ENCODE assay signal across 11 cellular contexts in genomic region chr14:22505751-22506710, GRCh38.
A peak's percentile ranks its signal among the peaks of the same experiment; 100 is the strongest.
DNase-seq lines count a peak whose midpoint lies in the region; ATAC-seq lines count a peak whose summit lies in the region.
"Had no signal": no experiment of that assay in that cellular context is flagged by ENCODE, and none has a peak within 500 bp of the region (broad histone marks: within the 10 kb centered on the region; RNA-seq: fewer than 3 reads in every experiment).

No MANE protein-coding gene starts in this region.

- no peak overlapping the region for H3K27ac ChIP-seq in GM23248
- H3K27ac ChIP-seq: lower lobe of right lung had no signal

- in situ Hi-C loops in GM23248 (cut with MboI) = no loop called here

- no peaks in the 10 kb centered on the region for H3K9me2 ChIP-seq in GM23248 (ENCODE audit: insufficient read depth)

- peak overlapping the region; percentile 84 for H3K4me3 Mint-ChIP-seq in activated naive CD4-positive, alpha-beta T cell treated with anti-CD3 and anti-CD28 coated beads for 36 hours
- peak overlapping the region; percentile 95 for H3K4me3 Mint-ChIP-seq in activated naive CD8-positive, alpha-beta T cell
- H3K4me3 Mint-ChIP-seq in stimulated activated effector memory CD8-positive, alpha-beta T cell treated with anti-CD3 and anti-CD28 coated beads, Interleukin-12 subunit alpha, Interleukin-12 subunit beta, amount 100 ng/mL, for 72 hours = peak overlapping the region; percentile 78

- H3K27me3 ChIP-seq in GM23248 (replicated peaks; ENCODE audit: insufficient read depth) = no peaks in the 10 kb centered on the region; the same call in 1 of the 2 replicates

- H2AFZ ChIP-seq in GM23248 = no peak overlapping the region

- no peaks in the 10 kb centered on the region for H3K9me3 ChIP-seq in GM23248 (ENCODE audit: low read depth)
- H3K9me3 ChIP-seq: lower lobe of right lung had no signal

- H3K4me3 ChIP-seq in GM23248 = no peak overlapping the region
- H3K4me3 ChIP-seq: lower lobe of right lung had no signal

- H3K79me2 ChIP-seq in GM23248 (ENCODE audit: insufficient read depth) = no peaks in the 10 kb centered on the region

- no peak for DNase-seq in activated naive CD4-positive, alpha-beta T cell treated with anti-CD3 and anti-CD28 coated beads for 36 hours
- no peak for DNase-seq in activated naive CD4-positive, alpha-beta T cell (lab: John Stamatoyannopoulos, UW)
- no peak for DNase-seq in stimulated activated effector memory CD8-positive, alpha-beta T cell treated with anti-CD3 and anti-CD28 coated beads, Interleukin-12 subunit alpha, Interleukin-12 subunit beta, amount 100 ng/mL, for 72 hours (ENCODE audit: low spot score in 2 of 2)
- DNase-seq in Ammon's horn (ENCODE audit: low spot score) (no peak), GM23248 (no peak)
- DNase-seq: lower lobe of right lung, NCI-H1105 treated with DMSO at 0.1 percent for 48 hours, RPMI8226 had no signal

- no peak overlapping the region for H3K4me2 ChIP-seq in GM23248 (ENCODE audit: unreplicated experiment)

- peak overlapping the region; percentile 98 for H3K27ac Mint-ChIP-seq in activated naive CD4-positive, alpha-beta T cell treated with anti-CD3 and anti-CD28 coated beads for 36 hours
- peak overlapping the region; percentile 100 for H3K27ac Mint-ChIP-seq in activated naive CD8-positive, alpha-beta T cell
- H3K27ac Mint-ChIP-seq in stimulated activated effector memory CD8-positive, alpha-beta T cell treated with anti-CD3 and anti-CD28 coated beads, Interleukin-12 subunit alpha, Interleukin-12 subunit beta, amount 100 ng/mL, for 72 hours = peak overlapping the region; percentile 99

- 77 to 80% methylated on average over 13 of the region's 13 CpGs for WGBS in GM23248 (ENCODE audit: low coverage in 1 of 2, low lambda C conversion rate in 2 of 2, missing lambda C conversion rate in 2 of 2), 2 experiments

- no peak overlapping the region for H3K9ac ChIP-seq in GM23248

- peaks cover 96% of the 10 kb centered on the region for H3K36me3 Mint-ChIP-seq in activated naive CD4-positive, alpha-beta T cell treated with anti-CD3 and anti-CD28 coated beads for 36 hours (ENCODE audit: low read depth)
- peaks cover 48% of the 10 kb centered on the region for H3K36me3 Mint-ChIP-seq in activated naive CD8-positive, alpha-beta T cell
- peaks cover 100% of the 10 kb centered on the region for H3K36me3 Mint-ChIP-seq in stimulated activated effector memory CD8-positive, alpha-beta T cell treated with anti-CD3 and anti-CD28 coated beads, Interleukin-12 subunit alpha, Interleukin-12 subunit beta, amount 100 ng/mL, for 72 hours

- H4K20me1 ChIP-seq in GM23248 (ENCODE audit: insufficient read depth) = no peaks in the 10 kb centered on the region

- H3K36me3 ChIP-seq in GM23248 (ENCODE audit: low read depth) = no peaks in the 10 kb centered on the region
- H3K36me3 ChIP-seq: lower lobe of right lung had no signal

- CTCF ChIA-PET in activated naive CD4-positive, alpha-beta T cell treated with anti-CD3 and anti-CD28 coated beads for 36 hours (lab: Charles Lee) = interaction anchor here (1.1 to 3.7 kb wide), 4 partner anchors 22 to 64 kb away, joined by 3 to 20 read pairs (median 4); no protein-coding TSS in a partner anchor

- intact Hi-C loops in activated naive CD4-positive, alpha-beta T cell treated with anti-CD3 and anti-CD28 coated beads for 36 hours (cut with micrococcal nuclease) = loop anchor here (2.0 to 10.0 kb wide), 4 partner anchors 15 to 659 kb away; no protein-coding TSS in a partner anchor

- H3K27me3 Mint-ChIP-seq in activated naive CD4-positive, alpha-beta T cell treated with anti-CD3 and anti-CD28 coated beads for 36 hours (ENCODE audit: low read depth) = no peaks in the 10 kb centered on the region
- H3K27me3 Mint-ChIP-seq in activated naive CD8-positive, alpha-beta T cell = no peaks in the 10 kb centered on the region

- H3F3A ChIP-seq in GM23248 (ENCODE audit: insufficient read depth) = peaks cover 14% of the 10 kb centered on the region

- peaks cover 14% of the 10 kb centered on the region for H3K4me1 ChIP-seq in GM23248 (ENCODE audit: insufficient read depth)

- peak; percentile 35 for ATAC-seq in HG02870 (IDR thresholded peaks at IDR 0.05; ENCODE audit: unreplicated experiment)
- ATAC-seq in stimulated activated effector memory CD8-positive, alpha-beta T cell treated with anti-CD3 and anti-CD28 coated beads, Interleukin-12 subunit alpha, Interleukin-12 subunit beta, amount 100 ng/mL, for 72 hours = peak; percentile 39
- ATAC-seq in HG02970 (IDR thresholded peaks at IDR 0.05; ENCODE audit: low FRiP score, unreplicated experiment) = no peak
- ATAC-seq: lower lobe of right lung had no signal

- peaks cover 22% of the 10 kb centered on the region for H3K4me1 Mint-ChIP-seq in activated naive CD4-positive, alpha-beta T cell treated with anti-CD3 and anti-CD28 coated beads for 36 hours (ENCODE audit: low read depth)
- peaks cover 47% of the 10 kb centered on the region for H3K4me1 Mint-ChIP-seq in activated naive CD8-positive, alpha-beta T cell (ENCODE audit: low read depth)
- peaks cover 20% of the 10 kb centered on the region for H3K4me1 Mint-ChIP-seq in stimulated activated effector memory CD8-positive, alpha-beta T cell treated with anti-CD3 and anti-CD28 coated beads, Interleukin-12 subunit alpha, Interleukin-12 subunit beta, amount 100 ng/mL, for 72 hours

- H3K9me3 Mint-ChIP-seq in activated naive CD4-positive, alpha-beta T cell treated with anti-CD3 and anti-CD28 coated beads for 36 hours = no peaks in the 10 kb centered on the region
- no peaks in the 10 kb centered on the region for H3K9me3 Mint-ChIP-seq in activated naive CD8-positive, alpha-beta T cell (ENCODE audit: low read depth)
- no peaks in the 10 kb centered on the region for H3K9me3 Mint-ChIP-seq in stimulated activated effector memory CD8-positive, alpha-beta T cell treated with anti-CD3 and anti-CD28 coated beads, Interleukin-12 subunit alpha, Interleukin-12 subunit beta, amount 100 ng/mL, for 72 hours
